Comparison of ENCODE assay signal across 8 cellular contexts in the genomic region with DNA sequence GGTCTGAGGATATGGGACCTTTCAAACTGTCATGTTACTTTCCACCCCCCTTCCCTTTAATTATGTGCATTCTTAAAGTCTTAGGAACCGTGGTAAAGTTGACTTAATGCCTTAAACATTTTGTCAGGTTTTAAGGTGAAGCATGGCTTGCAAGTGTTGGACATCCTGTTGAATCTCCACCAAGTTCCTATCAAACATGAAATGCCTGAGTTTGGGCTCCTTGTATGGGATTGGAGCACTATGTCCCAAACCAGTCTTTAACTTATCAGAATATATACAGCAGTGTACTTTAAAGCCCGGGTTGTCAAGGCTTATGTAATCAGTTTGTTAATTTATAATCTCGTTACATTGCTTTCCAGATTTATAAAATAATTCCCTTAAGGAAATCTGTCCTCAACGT. TPM values are rescaled to one million over a fixed set of nuclear protein-coding genes. Genes with fewer than 3 reads are reported as not detected.
DNase-seq lines count a peak whose midpoint lies in the region; ATAC-seq and TF ChIP-seq lines count a peak whose summit lies in the region.

No MANE protein-coding gene starts in this region.

- peak overlapping the region in 1 of 2 donors; percentile 58 for H3K27ac ChIP-seq in thoracic aorta

- no peaks in the 10 kb centered on the region for H3K36me3 ChIP-seq in thoracic aorta

- intact Hi-C loops in activated CD4-positive, alpha-beta T cell treated with anti-CD3 and anti-CD28 coated beads, Interleukin-2, amount 10 ng/mL, durations not matched to agents 24 days and 14 days (cut with micrococcal nuclease) = loop anchor here (2.0 to 10.0 kb wide), 8 partner anchors 40 to 693 kb away; a partner anchor contains a TSS

- no peaks in the 10 kb centered on the region for H3K9me3 ChIP-seq in thoracic aorta

- H3K4me3 ChIP-seq in thoracic aorta = peak overlapping the region; percentile 87

- H3K36me3 Mint-ChIP-seq in activated CD4-positive, alpha-beta T cell treated with anti-CD3 and anti-CD28 coated beads, Interleukin-2, amount 10 ng/mL, durations not matched to agents 24 days and 14 days (ENCODE audit: low read depth) = peaks cover 23% of the 10 kb centered on the region
- H3K36me3 Mint-ChIP-seq in activated naive CD8-positive, alpha-beta T cell = peaks cover 2% of the 10 kb centered on the region

- H3K4me3 Mint-ChIP-seq in activated CD4-positive, alpha-beta T cell treated with anti-CD3 and anti-CD28 coated beads, Interleukin-2, amount 10 ng/mL, durations not matched to agents 24 days and 14 days = peak overlapping the region; percentile 94
- peak overlapping the region; percentile 98 for H3K4me3 Mint-ChIP-seq in activated naive CD8-positive, alpha-beta T cell

- H3K4me1 ChIP-seq in thoracic aorta (ENCODE audit: control insufficient read depth in 1 of 2, low read depth in 2 of 2) = peaks cover 30 to 32% of the 10 kb centered on the region in 2 donors

- peaks cover 47% of the 10 kb centered on the region for H3K4me1 Mint-ChIP-seq in activated CD4-positive, alpha-beta T cell treated with anti-CD3 and anti-CD28 coated beads, Interleukin-2, amount 10 ng/mL, durations not matched to agents 24 days and 14 days
- peaks cover 48% of the 10 kb centered on the region for H3K4me1 Mint-ChIP-seq in activated naive CD8-positive, alpha-beta T cell (ENCODE audit: low read depth)

- no peaks in the 10 kb centered on the region for H3K9me3 Mint-ChIP-seq in activated CD4-positive, alpha-beta T cell treated with anti-CD3 and anti-CD28 coated beads, Interleukin-2, amount 10 ng/mL, durations not matched to agents 24 days and 14 days
- no peaks in the 10 kb centered on the region for H3K9me3 Mint-ChIP-seq in activated naive CD8-positive, alpha-beta T cell (ENCODE audit: low read depth)

- ATAC-seq in thoracic aorta (ENCODE audit: insufficient number of reproducible peaks, low FRiP score, low read depth) (no peak), GM21447 (IDR thresholded peaks at IDR 0.05; ENCODE audit: unreplicated experiment) (no peak)

- H3K27me3 ChIP-seq in thoracic aorta (replicated peaks; ENCODE audit: insufficient read depth) = no peaks in the 10 kb centered on the region

- TF ChIP-seq CTCF in thoracic aorta (IDR thresholded peaks at IDR 0.05) = no peak

- H3K27ac Mint-ChIP-seq in activated CD4-positive, alpha-beta T cell treated with anti-CD3 and anti-CD28 coated beads, Interleukin-2, amount 10 ng/mL, durations not matched to agents 24 days and 14 days = peak overlapping the region; percentile 91
- peak overlapping the region; percentile 99 for H3K27ac Mint-ChIP-seq in activated naive CD8-positive, alpha-beta T cell

- peak; percentile 62 for DNase-seq in activated CD4-positive, alpha-beta T cell treated with anti-CD3 and anti-CD28 coated beads, Interleukin-2, amount 10 ng/mL, durations not matched to agents 24 days and 14 days
- no peak for DNase-seq in activated CD4-positive, alpha-beta T cell treated with anti-CD3 and anti-CD28 coated beads for 4 hours
- peak; percentile 26 for DNase-seq in kidney glomerular epithelial cell (lab: John Stamatoyannopoulos, UW)
- no peak for DNase-seq in thoracic aorta (ENCODE audit: low spot score)
- DNase-seq in ureter (ENCODE audit: low spot score) = no peak
- DNase-seq in iPS-NIHi11 (ENCODE audit: low spot score) = no peak

- H3K27me3 Mint-ChIP-seq in activated CD4-positive, alpha-beta T cell treated with anti-CD3 and anti-CD28 coated beads, Interleukin-2, amount 10 ng/mL, durations not matched to agents 24 days and 14 days = peaks cover 6% of the 10 kb centered on the region
- no peaks in the 10 kb centered on the region for H3K27me3 Mint-ChIP-seq in activated naive CD8-positive, alpha-beta T cell

RNA-seq across cellular contexts. Expression of a gene that starts 1.2 kb away (rescaled TPM):
- 29.0 and 30.3 TPM in 2 replicates for total RNA-seq in activated CD4-positive, alpha-beta T cell treated with anti-CD3 and anti-CD28 coated beads, Interleukin-2, amount 10 ng/mL, durations not matched to agents 24 days and 14 days
- total RNA-seq in thoracic aorta (10 to 100 TPM; 26.5 to 82.6 TPM), ureter (51.4 TPM)

Comparison
In these comparisons a context has a peak if more than half of its experiments do, and no peak if none do; other contexts are left out.
1. DNase-seq: peak in activated CD4-positive, alpha-beta T cell treated with anti-CD3 and anti-CD28 coated beads, Interleukin-2, amount 10 ng/mL, durations not matched to agents 24 days and 14 days (single experiment) and kidney glomerular epithelial cell (single experiment); none in activated CD4-positive, alpha-beta T cell treated with anti-CD3 and anti-CD28 coated beads for 4 hours (0 of 2), thoracic aorta (single experiment), ureter (single experiment) and iPS-NIHi11 (single experiment).